1 cellular context compared by ENCODE assay signal in genomic region chr9:123974471-123974870, GRCh38.
TF ChIP-seq lines count a peak whose summit lies in the region.

No MANE protein-coding gene starts in this region.

TF ChIP-seq in GM23338, 12 proteins besides CTCF, POLR2A, EP300 and RAD21:
- TF ChIP-seq ZNF462 (CRISPR knock-in tag; IDR thresholded peaks at IDR 0.05), result no peak
- TF ChIP-seq STAT1 (IDR thresholded peaks at IDR 0.05; ENCODE audit: unreplicated experiment), result no peak
- no peak for TF ChIP-seq CREB1 (CRISPR knock-in tag; IDR thresholded peaks at IDR 0.05; ENCODE audit: low read depth)
